In the genomic region with DNA sequence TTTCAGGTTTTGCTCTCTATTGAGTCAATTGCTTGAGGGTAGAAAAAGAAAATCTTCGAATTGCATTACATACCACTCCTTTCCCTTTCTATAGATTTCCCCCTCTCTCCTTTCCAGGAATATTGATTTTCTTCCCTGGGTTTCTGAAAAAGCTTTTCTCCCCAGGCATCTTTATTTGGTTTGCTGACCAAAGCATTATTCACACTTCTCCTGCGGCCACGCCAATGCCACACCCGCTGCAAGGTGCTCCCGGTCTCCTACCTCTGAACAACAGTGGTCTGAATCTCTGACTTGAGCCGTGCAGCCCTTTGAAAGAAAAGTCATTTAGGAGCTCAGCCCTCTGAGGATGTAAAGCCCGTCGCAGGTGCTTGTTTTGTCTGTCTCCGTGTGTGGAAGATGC, we compare ENCODE assay signal across 1 cellular context.
TF ChIP-seq lines count a peak whose summit lies in the region.

No MANE protein-coding gene starts in this region.

TF ChIP-seq in IMR-90, 13 proteins besides CTCF, POLR2A, EP300 and RAD21 (continued from another document):
- TF ChIP-seq, protein P1, sequence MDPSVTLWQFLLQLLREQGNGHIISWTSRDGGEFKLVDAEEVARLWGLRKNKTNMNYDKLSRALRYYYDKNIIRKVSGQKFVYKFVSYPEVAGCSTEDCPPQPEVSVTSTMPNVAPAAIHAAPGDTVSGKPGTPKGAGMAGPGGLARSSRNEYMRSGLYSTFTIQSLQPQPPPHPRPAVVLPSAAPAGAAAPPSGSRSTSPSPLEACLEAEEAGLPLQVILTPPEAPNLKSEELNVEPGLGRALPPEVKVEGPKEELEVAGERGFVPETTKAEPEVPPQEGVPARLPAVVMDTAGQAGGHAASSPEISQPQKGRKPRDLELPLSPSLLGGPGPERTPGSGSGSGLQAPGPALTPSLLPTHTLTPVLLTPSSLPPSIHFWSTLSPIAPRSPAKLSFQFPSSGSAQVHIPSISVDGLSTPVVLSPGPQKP (IDR thresholded peaks at IDR 0.05; ENCODE audit: borderline replicate concordance, low read depth, low read length): no peak
- TF ChIP-seq MAFK (IDR thresholded peaks at IDR 0.05; ENCODE audit: low read depth, low read length): 0 out of 2 replicates have a peak, but pooled peaks have one; percentile 21
